Comparison of ENCODE assay signal across 21 cellular contexts in the genomic region with DNA sequence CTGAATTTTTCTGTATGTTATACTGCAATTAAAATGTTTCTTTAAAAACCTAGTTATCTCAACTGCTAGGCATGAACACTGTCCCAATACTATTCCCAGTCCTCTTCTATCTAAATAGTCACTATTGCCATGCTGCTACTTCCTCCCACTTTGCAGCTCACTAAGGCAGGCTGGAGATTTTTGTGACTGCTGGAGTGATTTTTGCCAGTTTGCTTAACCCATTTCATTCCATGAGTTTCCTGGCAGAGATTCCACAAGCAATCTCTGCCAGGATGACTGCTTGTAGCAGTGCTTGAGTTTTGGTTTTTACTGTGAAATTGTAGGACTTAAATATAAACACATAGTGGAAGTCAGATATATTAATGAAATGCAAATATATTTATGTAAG.
DNase-seq lines count a peak whose midpoint lies in the region; ATAC-seq and TF ChIP-seq lines count a peak whose summit lies in the region.
"Had no signal": no experiment of that assay in that cellular context is flagged by ENCODE, and none has a peak within 500 bp of the region (broad histone marks: within the 10 kb centered on the region; RNA-seq: fewer than 3 reads in every experiment).

No MANE protein-coding gene starts in this region.

- H3K9me3 ChIP-seq in CD4-positive, alpha-beta memory T cell (ENCODE audit: control insufficient read depth in 1 of 2, low read length in 2 of 2): no peaks in the 10 kb centered on the region
- H3K9me3 ChIP-seq: upper lobe of left lung had no signal

- no peaks in the 10 kb centered on the region for H3K9me3 Mint-ChIP-seq in brain
- H3K9me3 Mint-ChIP-seq in CD4-positive, alpha-beta memory T cell: no peaks in the 10 kb centered on the region
- H3K9me3 Mint-ChIP-seq: CD8-positive, alpha-beta T cell; natural killer cell had no signal

- H3K36me3 Mint-ChIP-seq in brain: no peaks in the 10 kb centered on the region
- H3K36me3 Mint-ChIP-seq in CD4-positive, alpha-beta memory T cell: no peaks in the 10 kb centered on the region
- H3K36me3 Mint-ChIP-seq: CD8-positive, alpha-beta T cell; natural killer cell had no signal

- H3K27me3 Mint-ChIP-seq in brain: no peaks in the 10 kb centered on the region
- peaks cover 6 to 7% of the 10 kb centered on the region in 2 donors for H3K27me3 Mint-ChIP-seq in CD4-positive, alpha-beta memory T cell

- peak overlapping the region in 3 of 5 experiments; percentile 7 to 27 (median 27) for H3K4me3 Mint-ChIP-seq in brain
- H3K4me3 Mint-ChIP-seq in CD4-positive, alpha-beta memory T cell: no peak overlapping the region
- H3K4me3 Mint-ChIP-seq: activated CD4-positive, alpha-beta T cell treated with anti-CD3 and anti-CD28 coated beads for 36 hours; CD8-positive, alpha-beta T cell; natural killer cell had no signal

- ATAC-seq in HG03378 (IDR thresholded peaks at IDR 0.05; ENCODE audit: unreplicated experiment) (no peak), HG02973 (IDR thresholded peaks at IDR 0.05; ENCODE audit: unreplicated experiment) (no peak)
- ATAC-seq: activated CD4-positive, alpha-beta T cell treated with anti-CD3 and anti-CD28 coated beads for 36 hours; CD8-positive, alpha-beta T cell; HepG2; natural killer cell had no signal

- TF ChIP-seq CTCF in LNCaP clone FGC (IDR thresholded peaks at IDR 0.05; ENCODE audit: control insufficient read depth, extremely low read depth, insufficient read depth) (no peak), brain (conservative IDR thresholded peaks at IDR 0.05) (no peak)

- H3K4me1 ChIP-seq in CD4-positive, alpha-beta memory T cell (ENCODE audit: insufficient read depth, low read length): no peaks in the 10 kb centered on the region

- peaks cover 52% of the 10 kb centered on the region for H3K4me1 Mint-ChIP-seq in brain
- H3K4me1 Mint-ChIP-seq in CD4-positive, alpha-beta memory T cell: no peaks in the 10 kb centered on the region
- H3K4me1 Mint-ChIP-seq: activated CD4-positive, alpha-beta T cell treated with anti-CD3 and anti-CD28 coated beads for 36 hours; natural killer cell had no signal

- POLR2A ChIA-PET in CD4-positive, alpha-beta memory T cell (lab: Charles Lee; ENCODE audit: partially characterized antibody): no interaction called here

- intact Hi-C loops in CD4-positive, alpha-beta memory T cell (cut with micrococcal nuclease): no loop called here

- no peaks in the 10 kb centered on the region for H3K27me3 ChIP-seq in CD4-positive, alpha-beta memory T cell (ENCODE audit: insufficient read depth, low read length)
- H3K27me3 ChIP-seq: upper lobe of left lung had no signal

- peak overlapping the region in 2 of 5 experiments; percentile 32 to 56 for H3K27ac Mint-ChIP-seq in brain
- H3K27ac Mint-ChIP-seq in CD4-positive, alpha-beta memory T cell: no peak overlapping the region
- H3K27ac Mint-ChIP-seq: activated CD4-positive, alpha-beta T cell treated with anti-CD3 and anti-CD28 coated beads for 36 hours; CD8-positive, alpha-beta T cell; natural killer cell had no signal

- H3K4me3 ChIP-seq in LNCaP clone FGC (ENCODE audit: low read depth, low read length): peak overlapping the region; percentile 32; the same call in 1 of the 2 replicates
- H3K4me3 ChIP-seq in CD4-positive, alpha-beta memory T cell (ENCODE audit: low read length in 2 of 2): no peak overlapping the region
- H3K4me3 ChIP-seq: skin epidermis, upper lobe of left lung had no signal

- CTCF ChIA-PET in CD4-positive, alpha-beta memory T cell (lab: Charles Lee; ENCODE audit: partially characterized antibody): no interaction called here

- H3K36me3 ChIP-seq in CD4-positive, alpha-beta memory T cell (ENCODE audit: insufficient read depth, low read length): no peaks in the 10 kb centered on the region
- H3K36me3 ChIP-seq: upper lobe of left lung had no signal

- DNase-seq in AG08396 (ENCODE audit: low spot score) (peak; percentile 22), LNCaP clone FGC (ENCODE audit: low read depth) (no peak), medulla oblongata (ENCODE audit: extremely low spot score) (peak; percentile 57), DMS 273 treated with DMSO at 0.1 percent for 48 hours (lab: John Stamatoyannopoulos, UW) (no peak)
- DNase-seq in CD4-positive, alpha-beta memory T cell: no peak
- DNase-seq: activated CD4-positive, alpha-beta T cell treated with anti-CD3 and anti-CD28 coated beads for 36 hours; activated gamma-delta T cell; aorta; CD8-positive, alpha-beta T cell; cortex of kidney; mammary epithelial cell; natural killer cell; NCI-H2029; NCI-H510A treated with DMSO at 0.1 percent for 48 hours; T1000; upper lobe of left lung had no signal

- no peak overlapping the region for H3K27ac ChIP-seq in CD4-positive, alpha-beta memory T cell (ENCODE audit: low read depth, low read length)
- H3K27ac ChIP-seq: skin epidermis, upper lobe of left lung had no signal

Comparison
In these comparisons a context has a peak if more than half of its experiments do, and no peak if none do; other contexts are left out.
1. DNase-seq: peak in AG08396 (single experiment) and medulla oblongata (single experiment); none in LNCaP clone FGC (single experiment), DMS 273 treated with DMSO at 0.1 percent for 48 hours (single experiment) and CD4-positive, alpha-beta memory T cell (0 of 5).
2. H3K4me3 Mint-ChIP-seq: peak in brain (3 of 5); none in CD4-positive, alpha-beta memory T cell (0 of 8).